ENCODE assay signal across 17 cellular contexts in the genomic region with DNA sequence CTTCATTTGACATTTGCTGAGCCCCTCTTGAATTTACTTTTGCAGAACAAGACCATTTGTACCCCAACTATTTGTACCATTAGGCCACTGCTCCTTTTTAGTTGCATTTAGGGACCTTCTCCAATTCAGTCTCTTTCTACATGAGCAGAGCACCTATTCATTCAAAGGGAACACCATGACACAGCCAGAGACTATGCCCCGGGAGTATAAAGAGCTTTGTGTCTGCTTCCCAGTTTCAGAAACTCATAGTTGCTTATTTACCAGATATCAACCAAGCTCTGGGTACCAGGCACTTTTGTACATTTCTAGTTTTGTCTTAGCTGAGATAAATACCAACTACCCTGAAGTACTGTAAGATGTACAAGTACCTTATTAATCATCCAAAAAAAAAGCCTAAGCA.
A peak's percentile ranks its signal among the peaks of the same experiment; 100 is the strongest.
DNase-seq lines count a peak whose midpoint lies in the region; ATAC-seq and TF ChIP-seq lines count a peak whose summit lies in the region.
"Had no signal": no experiment of that assay in that cellular context is flagged by ENCODE, and none has a peak within 500 bp of the region (broad histone marks: within the 10 kb centered on the region; RNA-seq: fewer than 3 reads in every experiment).

No MANE protein-coding gene starts in this region.

- ATAC-seq in GM19328 (IDR thresholded peaks at IDR 0.05; ENCODE audit: unreplicated experiment) (no peak), HG02759 (IDR thresholded peaks at IDR 0.05; ENCODE audit: unreplicated experiment) (no peak)
- ATAC-seq: GM12878, HCT116 had no signal

- H3K4me3 ChIP-seq in mesendoderm (ENCODE audit: low read length), result no peak overlapping the region
- no peak overlapping the region for H3K4me3 ChIP-seq in colonic mucosa
- H3K4me3 ChIP-seq: BLaER1 treated with 17β-estradiol and CSF1 and Interleukin-3, amounts not matched to agents 10 nM and 100 nM; GM12878; GM23248 had no signal

- H3K36me3 ChIP-seq in mesendoderm (ENCODE audit: control insufficient read depth, insufficient read depth, low read length) (no peaks in the 10 kb centered on the region), colonic mucosa (no peaks in the 10 kb centered on the region)
- H3K36me3 ChIP-seq: BLaER1 treated with 17β-estradiol and CSF1 and Interleukin-3, amounts not matched to agents 10 nM and 100 nM had no signal

- H2AK5ac ChIP-seq in mesendoderm (ENCODE audit: low read length), result no peak overlapping the region

- H3K18ac ChIP-seq in mesendoderm (ENCODE audit: low read length), result peak overlapping the region; percentile 57

- no peak overlapping the region for H3K23ac ChIP-seq in mesendoderm (ENCODE audit: low read length)

- peaks cover 9% of the 10 kb centered on the region for H3K4me1 ChIP-seq in mesendoderm (ENCODE audit: control insufficient read depth, low read depth, low read length)
- no peaks in the 10 kb centered on the region for H3K4me1 ChIP-seq in colonic mucosa

- no peak for TF ChIP-seq CTCF in colonic mucosa (IDR thresholded peaks at IDR 0.05)

- no peak overlapping the region for H4K8ac ChIP-seq in mesendoderm (ENCODE audit: low read depth, low read length)

- H3K4ac ChIP-seq in mesendoderm (ENCODE audit: low read depth, low read length), result no peak overlapping the region

- no CpG with 5 or more reads among the region's 1 CpG for WGBS in mesendoderm (ENCODE audit: extremely low coverage, insufficient coverage, low lambda C conversion rate)

- H3K56ac ChIP-seq in mesendoderm (ENCODE audit: low read length), result no peak overlapping the region

- no peak overlapping the region for H4K5ac ChIP-seq in mesendoderm (ENCODE audit: low read length)

- H3K79me2 ChIP-seq in mesendoderm (ENCODE audit: control insufficient read depth, insufficient read depth, low read length), result no peaks in the 10 kb centered on the region

- H2BK15ac ChIP-seq in mesendoderm (replicated peaks; ENCODE audit: low read depth), result peak overlapping the region; percentile 57

- intact Hi-C loops in colonic mucosa (cut with DNase I), result no loop called here

- peak; percentile 35 for DNase-seq in Ammon's horn (ENCODE audit: low spot score)
- peak; percentile 63 for DNase-seq in globus pallidus (ENCODE audit: low spot score)
- DNase-seq in mesendoderm, result no peak
- peak in 6 of 49 donors; percentile 2 to 48 (median 11) for DNase-seq in substantia nigra (lab: John Stamatoyannopoulos, UW)
- no peak for DNase-seq in colonic mucosa
- DNase-seq in AG08396 (ENCODE audit: low spot score), result no peak
- DNase-seq: AML-193; Calu3; CD4-positive, alpha-beta T cell; DMS 273 treated with DMSO at 0.1 percent for 48 hours; GM23248 had no signal

- no peak overlapping the region for H3K4me2 ChIP-seq in mesendoderm (ENCODE audit: low read length)

- H3K27me3 ChIP-seq in mesendoderm (ENCODE audit: insufficient read depth, low read length, poor library complexity) (no peaks in the 10 kb centered on the region), colonic mucosa (no peaks in the 10 kb centered on the region)
- H3K27me3 ChIP-seq: BLaER1 treated with 17β-estradiol and CSF1 and Interleukin-3, amounts not matched to agents 10 nM and 100 nM had no signal

- H2BK120ac ChIP-seq in mesendoderm (ENCODE audit: low read depth, low read length), result no peak overlapping the region

- H3K9ac ChIP-seq in mesendoderm (ENCODE audit: low read length) (no peak overlapping the region), colonic mucosa (ENCODE audit: low read depth in 2 of 2, low read length in 2 of 2) (no peak overlapping the region)
- H3K9ac ChIP-seq: BLaER1 treated with 17β-estradiol and CSF1 and Interleukin-3, amounts not matched to agents 10 nM and 100 nM; GM23248 had no signal

- no peaks in the 10 kb centered on the region for H3K9me3 ChIP-seq in colonic mucosa
- H3K9me3 ChIP-seq: BLaER1 treated with 17β-estradiol and CSF1 and Interleukin-3, amounts not matched to agents 10 nM and 100 nM had no signal

- no peak overlapping the region for H3K27ac ChIP-seq in mesendoderm (ENCODE audit: low read depth, low read length)
- peak overlapping the region; percentile 74 for H3K27ac ChIP-seq in substantia nigra (ENCODE audit: low read depth, low read length, poor library complexity, severe bottlenecking)
- no peak overlapping the region for H3K27ac ChIP-seq in colonic mucosa
- H3K27ac ChIP-seq: 22Rv1; BLaER1 treated with 17β-estradiol and CSF1 and Interleukin-3, amounts not matched to agents 10 nM and 100 nM; GM23248 had no signal

- no peaks in the 10 kb centered on the region for H3K79me1 ChIP-seq in mesendoderm (ENCODE audit: low read length)

- no peak overlapping the region for H2BK5ac ChIP-seq in mesendoderm (ENCODE audit: low read length)

Comparison
In these comparisons a context has a peak if more than half of its experiments do, and no peak if none do; other contexts are left out.
1. DNase-seq: peak in Ammon's horn (single experiment) and globus pallidus (single experiment); none in mesendoderm (single experiment), colonic mucosa (single experiment) and AG08396 (single experiment).